Comparison of ENCODE assay signal across 1 cellular context in the genomic region with DNA sequence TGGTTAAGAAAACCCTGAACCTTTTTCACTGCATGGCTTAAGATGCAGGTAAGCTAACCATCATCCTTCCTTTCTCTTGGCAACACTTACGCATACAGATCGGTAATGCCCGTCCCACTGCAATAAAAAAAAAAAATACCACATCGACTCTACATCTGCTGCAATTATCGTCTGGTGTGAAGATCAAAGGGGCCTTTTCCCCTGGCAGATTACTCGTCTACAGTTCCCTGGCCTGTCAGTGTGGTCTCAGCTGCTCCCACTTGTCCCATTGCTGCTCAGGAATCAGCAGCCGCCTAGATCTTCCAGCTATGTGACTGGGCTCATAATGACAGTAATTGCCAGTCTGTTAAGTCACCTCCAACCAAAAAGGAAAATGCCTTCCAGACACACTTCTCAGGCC.
TF ChIP-seq lines count a peak whose summit lies in the region.

No MANE protein-coding gene starts in this region.

TF ChIP-seq in GM23338, 12 proteins besides CTCF, POLR2A, EP300 and RAD21 (continued from another document):
- TF ChIP-seq ZNF114 (CRISPR knock-in tag; IDR thresholded peaks at IDR 0.05) (no peak), JUNB (IDR thresholded peaks at IDR 0.05; ENCODE audit: unreplicated experiment) (no peak), ZNF331 (CRISPR knock-in tag; IDR thresholded peaks at IDR 0.05; ENCODE audit: low read depth) (no peak), REST (IDR thresholded peaks at IDR 0.05; ENCODE audit: unreplicated experiment) (no peak), EZH2 (IDR thresholded peaks at IDR 0.05; ENCODE audit: low read depth, unreplicated experiment) (no peak), POLR2AphosphoS5 (IDR thresholded peaks at IDR 0.05; ENCODE audit: low read depth) (no peak), NANOG (IDR thresholded peaks at IDR 0.05; ENCODE audit: borderline replicate concordance) (no peak)
- TF ChIP-seq, protein P1, sequence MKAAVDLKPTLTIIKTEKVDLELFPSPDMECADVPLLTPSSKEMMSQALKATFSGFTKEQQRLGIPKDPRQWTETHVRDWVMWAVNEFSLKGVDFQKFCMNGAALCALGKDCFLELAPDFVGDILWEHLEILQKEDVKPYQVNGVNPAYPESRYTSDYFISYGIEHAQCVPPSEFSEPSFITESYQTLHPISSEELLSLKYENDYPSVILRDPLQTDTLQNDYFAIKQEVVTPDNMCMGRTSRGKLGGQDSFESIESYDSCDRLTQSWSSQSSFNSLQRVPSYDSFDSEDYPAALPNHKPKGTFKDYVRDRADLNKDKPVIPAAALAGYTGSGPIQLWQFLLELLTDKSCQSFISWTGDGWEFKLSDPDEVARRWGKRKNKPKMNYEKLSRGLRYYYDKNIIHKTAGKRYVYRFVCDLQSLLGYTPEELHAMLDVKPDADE (IDR thresholded peaks at IDR 0.05), result no peak
